In the genomic region with DNA sequence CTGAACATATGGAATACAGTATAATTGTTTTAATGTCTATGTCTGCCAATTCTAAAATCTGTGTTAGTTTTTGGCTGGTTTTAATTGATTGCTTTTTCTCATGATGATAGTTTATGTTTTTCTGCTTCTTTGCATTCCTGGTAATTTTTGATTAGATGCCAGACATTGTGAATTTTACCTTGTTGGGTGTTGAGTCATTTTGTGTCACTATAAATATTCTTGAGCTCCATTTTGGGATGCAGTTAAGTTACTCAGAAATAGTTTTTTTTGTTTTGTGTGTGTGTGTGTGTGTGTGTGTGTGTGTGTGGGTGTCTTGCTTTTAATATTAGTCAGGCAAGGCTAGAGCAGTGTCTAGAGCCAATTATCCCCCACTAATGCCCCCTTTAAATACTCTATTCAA, we compare ENCODE assay signal across 15 cellular contexts.
DNase-seq lines count a peak whose midpoint lies in the region; ATAC-seq and TF ChIP-seq lines count a peak whose summit lies in the region.
"Had no signal": no experiment of that assay in that cellular context is flagged by ENCODE, and none has a peak within 500 bp of the region (broad histone marks: within the 10 kb centered on the region; RNA-seq: fewer than 3 reads in every experiment).

No MANE protein-coding gene starts in this region.

- H2BK5ac ChIP-seq in IMR-90 (ENCODE audit: low read depth, low read length, poor library complexity, severe bottlenecking) = no peak overlapping the region

- in situ Hi-C loops in IMR-90 (cut with MboI; ENCODE audit: low sequenced_read_pairs) = no loop called here

- no peak overlapping the region for H3K9ac ChIP-seq in IMR-90 (ENCODE audit: low read depth, low read length)

- H4K5ac ChIP-seq in IMR-90 (ENCODE audit: low read depth, low read length) = no peak overlapping the region

- no peak overlapping the region for H2BK15ac ChIP-seq in IMR-90 (ENCODE audit: low read depth, low read length)

- no peak overlapping the region for H2AK5ac ChIP-seq in IMR-90 (ENCODE audit: low read depth, low read length)

- H3K4me2 ChIP-seq in IMR-90 (ENCODE audit: low read depth, low read length) = no peak overlapping the region

- H2AFZ ChIP-seq in IMR-90 (replicated peaks; ENCODE audit: low read length, poor library complexity) = no peak overlapping the region

- ATAC-seq in IMR-90 (ENCODE audit: low read depth) (no peak), GM21423 (IDR thresholded peaks at IDR 0.05; ENCODE audit: unreplicated experiment) (no peak), HG02852 (IDR thresholded peaks at IDR 0.05; ENCODE audit: unreplicated experiment) (no peak)
- ATAC-seq: K562 had no signal

- BruUV-seq in IMR-90 (replicated peaks; lab: Mats Ljungman, UMichigan) = no TSS peak

- H3K23ac ChIP-seq in IMR-90 (ENCODE audit: low read depth, low read length) = no peak overlapping the region

- DNase-seq in EL (peak; percentile 28), IMR-90 (peak; percentile 52), choroid plexus epithelial cell (ENCODE audit: low read depth) (peak; percentile 12), kidney glomerular epithelial cell (lab: John Stamatoyannopoulos, UW) (peak; percentile 11), GM10248 (ENCODE audit: extremely low spot score) (no peak)
- DNase-seq: ACHN; CD4-positive, alpha-beta T cell; NCI-H1436; NCI-H2081; NCI-H510A; NCI-H774 had no signal

- H2BK120ac ChIP-seq in IMR-90 (ENCODE audit: low read depth, low read length) = no peak overlapping the region

- H3K9me1 ChIP-seq in IMR-90 (ENCODE audit: insufficient read depth, low read length) = no peaks in the 10 kb centered on the region

- no peak overlapping the region for H4K8ac ChIP-seq in IMR-90 (ENCODE audit: low read depth in 2 of 2, low read length in 2 of 2)

- POLR2A ChIA-PET in IMR-90 (lab: Charles Lee; ENCODE audit: unreplicated experiment) = no interaction called here
- POLR2A ChIA-PET in GM10248 (lab: Yijun Ruan, JAX) = interaction anchor here (0.7 kb wide), 1 partner anchor 737 kb away, joined by 6 read pairs; no protein-coding TSS in a partner anchor

- H3K14ac ChIP-seq in IMR-90 (replicated peaks; ENCODE audit: low read depth, low read length) = no peak overlapping the region

- intact Hi-C loops in IMR-90 (cut with micrococcal nuclease) = no loop called here

- TF ChIP-seq RAD21 in IMR-90 (IDR thresholded peaks at IDR 0.05; ENCODE audit: low read length) = no peak

- dilution Hi-C loops in IMR-90 (cut with HindIII; ENCODE audit: low sequenced_read_pairs, unreplicated experiment) = no loop called here

- H2BK20ac ChIP-seq in IMR-90 (ENCODE audit: low read depth, low read length) = no peak overlapping the region

- H3K4ac ChIP-seq in IMR-90 (ENCODE audit: low read depth, low read length) = no peak overlapping the region

- TF ChIP-seq CTCF in IMR-90 (conservative IDR thresholded peaks at IDR 0.05; ENCODE audit: low read depth, low read length) (no peak), choroid plexus epithelial cell (conservative IDR thresholded peaks at IDR 0.05; ENCODE audit: low read depth, low read length) (no peak), GM10248 (IDR thresholded peaks at IDR 0.05; ENCODE audit: control extremely low read depth, extremely low read depth, low read depth, missing control alignments) (no peak)

- H3K9me3 ChIP-seq in IMR-90 (ENCODE audit: control insufficient read depth, insufficient read depth, low read length) = no peaks in the 10 kb centered on the region

- no peak overlapping the region for H3K56ac ChIP-seq in IMR-90 (ENCODE audit: extremely low read depth, insufficient read depth, low read length)

- CTCF ChIA-PET in IMR-90 (lab: Yijun Ruan, JAX) = interaction anchor here (0.6 to 1.0 kb wide), 4 partner anchors 21 to 646 kb away, joined by 3 to 6 read pairs (median 4); no protein-coding TSS in a partner anchor
- CTCF ChIA-PET in GM10248 (lab: Yijun Ruan, JAX) = no interaction called here

- H3K4me3 ChIP-seq in IMR-90 (ENCODE audit: insufficient read depth, low read depth, low read length) (no peak overlapping the region), choroid plexus epithelial cell (ENCODE audit: low read depth, low read length) (no peak overlapping the region)
- H3K4me3 ChIP-seq: K562 had no signal

- H3K27me3 ChIP-seq in IMR-90 (ENCODE audit: control insufficient read depth, insufficient read depth, low read length) = no peaks in the 10 kb centered on the region

- TF ChIP-seq POLR2A in IMR-90 (IDR thresholded peaks at IDR 0.05; ENCODE audit: low read depth, low read length) = no peak

- no peaks in the 10 kb centered on the region for H3K4me1 ChIP-seq in IMR-90 (ENCODE audit: control insufficient read depth, insufficient read depth, low read length)

- no peaks in the 10 kb centered on the region for H3K36me3 ChIP-seq in IMR-90 (ENCODE audit: control insufficient read depth, insufficient read depth, low read length)

- H3K27ac ChIP-seq in IMR-90 (ENCODE audit: insufficient read depth, low read length) = no peak overlapping the region
- H3K27ac ChIP-seq: RWPE1 had no signal

- no peak overlapping the region for H3K18ac ChIP-seq in IMR-90 (ENCODE audit: low read depth, low read length)

- H4K20me1 ChIP-seq in IMR-90 (ENCODE audit: insufficient read depth, low read length) = no peaks in the 10 kb centered on the region

- H3K79me1 ChIP-seq in IMR-90 (ENCODE audit: low read depth in 1 of 2, low read length in 2 of 2) = no peaks in the 10 kb centered on the region

- no peak overlapping the region for H2AK9ac ChIP-seq in IMR-90 (replicated peaks; ENCODE audit: low read depth, low read length, poor library complexity)

- no peak overlapping the region for H4K91ac ChIP-seq in IMR-90 (ENCODE audit: insufficient read depth, low read depth, low read length)

TF ChIP-seq in IMR-90, 13 proteins besides CTCF, POLR2A, EP300 and RAD21:
- TF ChIP-seq MAFK (IDR thresholded peaks at IDR 0.05; ENCODE audit: low read depth, low read length) = no peak
- no peak for TF ChIP-seq CHD1 (IDR thresholded peaks at IDR 0.05; ENCODE audit: low read depth, low read length)
- TF ChIP-seq, protein P1, sequence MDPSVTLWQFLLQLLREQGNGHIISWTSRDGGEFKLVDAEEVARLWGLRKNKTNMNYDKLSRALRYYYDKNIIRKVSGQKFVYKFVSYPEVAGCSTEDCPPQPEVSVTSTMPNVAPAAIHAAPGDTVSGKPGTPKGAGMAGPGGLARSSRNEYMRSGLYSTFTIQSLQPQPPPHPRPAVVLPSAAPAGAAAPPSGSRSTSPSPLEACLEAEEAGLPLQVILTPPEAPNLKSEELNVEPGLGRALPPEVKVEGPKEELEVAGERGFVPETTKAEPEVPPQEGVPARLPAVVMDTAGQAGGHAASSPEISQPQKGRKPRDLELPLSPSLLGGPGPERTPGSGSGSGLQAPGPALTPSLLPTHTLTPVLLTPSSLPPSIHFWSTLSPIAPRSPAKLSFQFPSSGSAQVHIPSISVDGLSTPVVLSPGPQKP (IDR thresholded peaks at IDR 0.05; ENCODE audit: borderline replicate concordance, low read depth, low read length) = no peak
- no peak for TF ChIP-seq SMC3 (IDR thresholded peaks at IDR 0.05; ENCODE audit: low read depth, low read length)
